31 cellular contexts compared by ENCODE assay signal in the genomic region with DNA sequence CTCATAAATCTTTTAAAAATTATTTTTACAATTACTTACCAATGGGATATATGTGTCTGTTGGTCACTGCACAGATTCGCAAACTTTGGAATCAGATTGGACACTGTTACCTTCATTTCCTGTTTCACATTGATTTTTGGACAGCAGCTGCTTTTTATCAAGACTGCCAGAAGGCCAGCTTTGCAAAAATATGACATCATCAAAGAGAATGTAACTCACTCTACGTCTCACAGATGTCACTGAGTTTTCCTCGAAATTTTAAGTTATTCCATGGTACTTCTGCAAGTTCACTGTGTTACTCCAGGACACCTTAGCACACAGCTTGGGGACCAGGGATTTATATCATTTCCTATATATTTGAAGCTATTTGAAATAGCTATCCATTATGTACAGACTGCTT. TPM values are rescaled to one million over a fixed set of nuclear protein-coding genes. Genes with fewer than 3 reads are reported as not detected.
"Had no signal": no experiment of that assay in that cellular context is flagged by ENCODE, and none has a peak within 500 bp of the region (broad histone marks: within the 10 kb centered on the region; RNA-seq: fewer than 3 reads in every experiment).

No MANE protein-coding gene starts in this region.

- H3K27ac ChIP-seq: ascending aorta, body of pancreas, RWPE1, SJCRH30 had no signal

- H3K4me1 ChIP-seq: ascending aorta, body of pancreas, SJCRH30 had no signal

- H3K36me3 ChIP-seq: ascending aorta, SJCRH30 had no signal

- DNase-seq: activated CD4-positive, alpha-beta T cell treated with anti-CD3 and anti-CD28 coated beads for 48 hours; activated CD4-positive, alpha-beta T cell treated with anti-CD3 and anti-CD28 coated beads, Interleukin-2, amount 50 U/mL, for 4 hours; activated CD4-positive, CD25-positive, alpha-beta regulatory T cell treated with anti-CD3 and anti-CD28 coated beads, Interleukin-2, amount 50 U/mL, for 72 hours; activated CD8-positive, alpha-beta memory T cell treated with anti-CD3 and anti-CD28 coated beads, Interleukin-2, amount 50 U/mL, for 48 hours; activated CD8-positive, alpha-beta T cell treated with anti-CD3 and anti-CD28 coated beads, Interleukin-2, amount 10 ng/mL, durations not matched to agents 7 days and 5 days; activated effector memory CD4-positive, alpha-beta T cell treated with Interleukin-2 at 50 U/mL for 16 hours; activated naive CD4-positive, alpha-beta T cell; activated T-cell treated with anti-CD3 and anti-CD28 coated beads, Interleukin-2, amount 50 U/mL, for 1 hour; amniotic stem cell; body of pancreas; central memory CD4-positive, alpha-beta T cell; NCI-H1092 treated with DMSO at 0.1 percent for 48 hours; NCI-H1436; NCI-H1694 treated with DMSO at 0.1 percent for 48 hours; NCI-H2029 treated with DMSO at 0.1 percent for 48 hours; NCI-H345; NCI-H510A; NCI-H526 treated with DMSO at 0.1 percent for 48 hours; NCI-H82; Right ventricle myocardium superior; T-helper 17 cell; T-helper 9 cell had no signal

- H3K4me3 ChIP-seq: ascending aorta, body of pancreas, SJCRH30 had no signal

- H3K27me3 ChIP-seq: ascending aorta, body of pancreas, SJCRH30 had no signal

- ATAC-seq: activated CD8-positive, alpha-beta T cell treated with anti-CD3 and anti-CD28 coated beads, Interleukin-2, amount 10 ng/mL, durations not matched to agents 7 days and 5 days; body of pancreas; Panc1; T-helper 17 cell; WTC11 had no signal

- H3K9me3 ChIP-seq: ascending aorta, body of pancreas, SJCRH30 had no signal

- FAIRE-seq: bronchial epithelial cell had no signal

RNA-seq across cellular contexts. Expression of gene MAGEB2, which starts 31.8 kb away (rescaled TPM):
- total RNA-seq: activated CD8-positive, alpha-beta T cell treated with anti-CD3 and anti-CD28 coated beads, Interleukin-2, amount 10 ng/mL, durations not matched to agents 7 days and 5 days; ascending aorta; body of pancreas; bronchial epithelial cell; LHCN-M2; MCF 10A; OCI-LY7; Right ventricle myocardium superior; T-helper 17 cell had no signal

RNA-seq across cellular contexts. Expression of gene MAGEB3, which starts 46.9 kb away (rescaled TPM):
- total RNA-seq: activated CD8-positive, alpha-beta T cell treated with anti-CD3 and anti-CD28 coated beads, Interleukin-2, amount 10 ng/mL, durations not matched to agents 7 days and 5 days; ascending aorta; body of pancreas; bronchial epithelial cell; LHCN-M2; MCF 10A; OCI-LY7; Right ventricle myocardium superior; SJCRH30; T-helper 17 cell had no signal

RNA-seq across cellular contexts. Expression of gene MAGEB4, which starts 58.2 kb away (rescaled TPM):
- total RNA-seq: activated CD8-positive, alpha-beta T cell treated with anti-CD3 and anti-CD28 coated beads, Interleukin-2, amount 10 ng/mL, durations not matched to agents 7 days and 5 days; ascending aorta; body of pancreas; bronchial epithelial cell; LHCN-M2; MCF 10A; OCI-LY7; Right ventricle myocardium superior; SJCRH30; T-helper 17 cell; WTC11 had no signal
